ENCODE assay signal across 8 cellular contexts in the genomic region with DNA sequence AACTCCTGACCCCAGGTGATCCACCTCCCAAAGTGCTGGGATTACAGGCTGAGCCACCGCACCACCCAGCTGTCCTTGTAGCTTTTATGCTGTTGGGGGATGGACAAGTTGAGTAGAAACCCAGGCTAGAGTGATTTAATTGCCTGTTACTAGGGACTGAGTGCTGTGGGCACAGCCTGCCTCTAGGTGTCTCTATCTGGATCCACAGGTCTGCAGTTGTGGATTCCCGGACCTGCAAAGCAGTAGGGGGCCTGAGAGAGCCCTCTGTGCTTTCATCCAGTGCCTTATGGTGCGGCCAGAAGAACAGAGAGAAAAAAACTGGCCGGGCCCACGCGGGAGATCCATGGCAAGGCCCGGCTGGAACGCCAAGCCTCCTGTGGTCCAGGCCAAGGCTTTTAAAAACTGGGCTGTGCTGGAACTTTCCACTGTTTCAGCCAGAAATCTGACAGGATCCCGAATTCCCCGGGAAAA. TPM values are rescaled to one million over a fixed set of nuclear protein-coding genes. Genes with fewer than 3 reads are reported as not detected.
DNase-seq lines count a peak whose midpoint lies in the region; ATAC-seq and TF ChIP-seq lines count a peak whose summit lies in the region.

No MANE protein-coding gene starts in this region.

- H3K36me3 Mint-ChIP-seq in CD14-positive monocyte: peaks cover 73 to 86% of the 10 kb centered on the region in 2 donors
- H3K36me3 Mint-ChIP-seq in HFFc6 (ENCODE audit: low read depth): no peaks in the 10 kb centered on the region; the same call in 1 of the 2 replicates
- no peaks in the 10 kb centered on the region for H3K36me3 Mint-ChIP-seq in activated T-helper 2 cell treated with anti-CD3 and anti-CD28 coated beads, Interferon-gamma antibody, Interleukin-2, Interleukin-4, amounts not matched to agents 10 μg/mL and 5 μg/mL and 100 μg/mL, durations not matched to agents 14 hours and 24 hours and 36 hours (ENCODE audit: low read depth)

- peaks cover 2% of the 10 kb centered on the region; the same call in 1 of the 2 replicates for H3K27me3 ChIP-seq in Panc1 (ENCODE audit: control insufficient read depth, insufficient read depth, low read length)

- in situ Hi-C loops in Panc1 (cut with HindIII; ENCODE audit: low pct_unique_long_range_greater_than_20kb, low sequenced_read_pairs): no loop called here

- H3K27ac ChIP-seq in Panc1 (ENCODE audit: low read length): no peak overlapping the region

- H3K4me1 ChIP-seq in Panc1 (ENCODE audit: control insufficient read depth, insufficient read depth, low read length): no peaks in the 10 kb centered on the region; the same call in 1 of the 2 replicates

- no peak for DNase-seq in CD14-positive monocyte (ENCODE audit: low spot score)
- DNase-seq in HFFc6: peak; percentile 73
- DNase-seq in Panc1 (ENCODE audit: low read depth, low spot score): peak; percentile 53
- peak; percentile 63 for DNase-seq in epidermal melanocyte (ENCODE audit: insufficient read length, low spot score)
- DNase-seq in myocyte (ENCODE audit: low read depth): peak; percentile 71
- no peak for DNase-seq in stimulated activated CD4-positive, alpha-beta T cell treated with anti-CD3 and anti-CD28 coated beads, Interleukin-12 subunit alpha, Interleukin-12 subunit beta, amount 100 ng/mL, for 4 hours
- DNase-seq in activated T-helper 2 cell treated with anti-CD3 and anti-CD28 coated beads, Interferon-gamma antibody, Interleukin-2, Interleukin-4, amounts not matched to agents 10 μg/mL and 5 μg/mL and 100 μg/mL, durations not matched to agents 14 hours and 24 hours and 36 hours (ENCODE audit: low spot score): no peak

- TF ChIP-seq CTCF in CD14-positive monocyte (IDR thresholded peaks at IDR 0.05) (peak; percentile 41), HFFc6 (IDR thresholded peaks at IDR 0.05) (peak; percentile 75), Panc1 (IDR thresholded peaks at IDR 0.05) (peak; percentile 88)

- H3K4me3 ChIP-seq in Panc1 (ENCODE audit: low read depth in 2 of 2, low read length in 2 of 2): no peak overlapping the region

- peaks cover 44% of the 10 kb centered on the region for H3K4me1 Mint-ChIP-seq in CD14-positive monocyte
- peaks cover 28% of the 10 kb centered on the region for H3K4me1 Mint-ChIP-seq in HFFc6 (ENCODE audit: low read depth)
- H3K4me1 Mint-ChIP-seq in activated T-helper 2 cell treated with anti-CD3 and anti-CD28 coated beads, Interferon-gamma antibody, Interleukin-2, Interleukin-4, amounts not matched to agents 10 μg/mL and 5 μg/mL and 100 μg/mL, durations not matched to agents 14 hours and 24 hours and 36 hours (ENCODE audit: low read depth): no peaks in the 10 kb centered on the region

- CTCF ChIA-PET in Panc1 (lab: Charles Lee): interaction anchor here (0.6 kb wide), 1 partner anchor 223 kb away, joined by 3 read pairs; no protein-coding TSS in a partner anchor

- POLR2A ChIA-PET in Panc1 (lab: Charles Lee): no interaction called here

- intact Hi-C loops in CD14-positive monocyte (cut with micrococcal nuclease): no loop called here
- intact Hi-C loops in Panc1 (cut with micrococcal nuclease; ENCODE audit: unreplicated experiment): no loop called here
- intact Hi-C loops in activated T-helper 2 cell treated with anti-CD3 and anti-CD28 coated beads, Interferon-gamma antibody, Interleukin-2, Interleukin-4, amounts not matched to agents 10 μg/mL and 5 μg/mL and 100 μg/mL, durations not matched to agents 14 hours and 24 hours and 36 hours (cut with micrococcal nuclease): no loop called here

- H3K27ac Mint-ChIP-seq in CD14-positive monocyte (peak overlapping the region in 4 of 7 donors; percentile 13 to 65 (median 44)), HFFc6 (peak overlapping the region; percentile 58)
- H3K27ac Mint-ChIP-seq in activated T-helper 2 cell treated with anti-CD3 and anti-CD28 coated beads, Interferon-gamma antibody, Interleukin-2, Interleukin-4, amounts not matched to agents 10 μg/mL and 5 μg/mL and 100 μg/mL, durations not matched to agents 14 hours and 24 hours and 36 hours: no peak overlapping the region

- no peaks in the 10 kb centered on the region for H3K36me3 ChIP-seq in Panc1 (ENCODE audit: control insufficient read depth, insufficient read depth, low read length)

- H3K9me3 ChIP-seq in Panc1 (ENCODE audit: control insufficient read depth, insufficient read depth, low read depth, low read length): no peaks in the 10 kb centered on the region

- H3K9me3 Mint-ChIP-seq in CD14-positive monocyte: no peaks in the 10 kb centered on the region
- no peaks in the 10 kb centered on the region for H3K9me3 Mint-ChIP-seq in HFFc6
- H3K9me3 Mint-ChIP-seq in activated T-helper 2 cell treated with anti-CD3 and anti-CD28 coated beads, Interferon-gamma antibody, Interleukin-2, Interleukin-4, amounts not matched to agents 10 μg/mL and 5 μg/mL and 100 μg/mL, durations not matched to agents 14 hours and 24 hours and 36 hours: no peaks in the 10 kb centered on the region

- BruUV-seq in Panc1 (replicated peaks; lab: Mats Ljungman, UMichigan): no TSS peak

- H3K4me3 Mint-ChIP-seq in CD14-positive monocyte: no peak overlapping the region
- H3K4me3 Mint-ChIP-seq in HFFc6: no peak overlapping the region
- no peak overlapping the region for H3K4me3 Mint-ChIP-seq in activated T-helper 2 cell treated with anti-CD3 and anti-CD28 coated beads, Interferon-gamma antibody, Interleukin-2, Interleukin-4, amounts not matched to agents 10 μg/mL and 5 μg/mL and 100 μg/mL, durations not matched to agents 14 hours and 24 hours and 36 hours (ENCODE audit: low read depth)

- H3K27me3 Mint-ChIP-seq in CD14-positive monocyte (ENCODE audit: low read depth in 3 of 3) (peaks cover 0 to 2% (median 1%) of the 10 kb centered on the region in 3 donors), HFFc6 (ENCODE audit: insufficient read depth) (no peaks in the 10 kb centered on the region)
- peaks cover 30% of the 10 kb centered on the region for H3K27me3 Mint-ChIP-seq in activated T-helper 2 cell treated with anti-CD3 and anti-CD28 coated beads, Interferon-gamma antibody, Interleukin-2, Interleukin-4, amounts not matched to agents 10 μg/mL and 5 μg/mL and 100 μg/mL, durations not matched to agents 14 hours and 24 hours and 36 hours (ENCODE audit: low read depth)

- peak; percentile 95 for ATAC-seq in Panc1
- no peak for ATAC-seq in HG03469 (IDR thresholded peaks at IDR 0.05; ENCODE audit: unreplicated experiment)

RNA-seq across cellular contexts. Expression of gene SIRPA, which starts 5.1 kb away (rescaled TPM):
- polyA plus RNA-seq in CD14-positive monocyte: 10 to 100 TPM; 28.4 to 58.3 TPM
- 10 to 100 TPM; 44.0 to 66.2 (median 47.5) TPM for total RNA-seq in HFFc6 (2021; fragmentation: NEBNext Ultra II Directional; extraction: Animal tissue kit (Norgen Biotek cat#: 25700))
- total RNA-seq in Panc1 (2021; ENCODE audit: unreplicated experiment): 2.4 TPM
- polyA plus RNA-seq in Panc1 (2012; ENCODE audit: insufficient read length): 1.9 TPM
- 2.9 and 5.3 TPM in 2 replicates for total RNA-seq in myocyte
- 19.2 TPM for polyA plus RNA-seq in myocyte (2012)
- not detected in 2 replicates for total RNA-seq in activated T-helper 2 cell treated with anti-CD3 and anti-CD28 coated beads, Interferon-gamma antibody, Interleukin-2, Interleukin-4, amounts not matched to agents 10 μg/mL and 5 μg/mL and 100 μg/mL, durations not matched to agents 14 hours and 24 hours and 36 hours

Comparison
In these comparisons a context has a peak if more than half of its experiments do, and no peak if none do; other contexts are left out.
1. DNase-seq: peak in HFFc6 (single experiment), Panc1 (single experiment), epidermal melanocyte (single experiment) and myocyte (single experiment); none in CD14-positive monocyte (single experiment), stimulated activated CD4-positive, alpha-beta T cell treated with anti-CD3 and anti-CD28 coated beads, Interleukin-12 subunit alpha, Interleukin-12 subunit beta, amount 100 ng/mL, for 4 hours (single experiment) and activated T-helper 2 cell treated with anti-CD3 and anti-CD28 coated beads, Interferon-gamma antibody, Interleukin-2, Interleukin-4, amounts not matched to agents 10 μg/mL and 5 μg/mL and 100 μg/mL, durations not matched to agents 14 hours and 24 hours and 36 hours (single experiment).
2. Peak in every context shown above with its lines, with median percentiles within 50 percentile points of each other: CTCF ChIP-seq.